In genomic region chr10:34869128-34869836, GRCh38 we compare ENCODE assay signal across 2 cellular contexts.
TF ChIP-seq lines count a peak whose summit lies in the region.

No MANE protein-coding gene starts in this region.

TF ChIP-seq in SK-N-SH, 30 proteins besides CTCF, POLR2A, EP300 and RAD21 (continued from another document):
- TF ChIP-seq IRF3 (IDR thresholded peaks at IDR 0.05; ENCODE audit: low read depth, low read length): no peak
- TF ChIP-seq NFIC (IDR thresholded peaks at IDR 0.05; ENCODE audit: borderline replicate concordance): no peak
- TF ChIP-seq MAX (IDR thresholded peaks at IDR 0.05; ENCODE audit: low read depth): no peak
- no peak for TF ChIP-seq EZH2phosphoT487 (IDR thresholded peaks at IDR 0.05; ENCODE audit: borderline replicate concordance, low read depth)
- TF ChIP-seq TAF1 (IDR thresholded peaks at IDR 0.05; ENCODE audit: borderline replicate concordance, low read depth, low read length): no peak
- TF ChIP-seq RCOR1 (IDR thresholded peaks at IDR 0.05; ENCODE audit: low read length): no peak
- TF ChIP-seq MXI1 (IDR thresholded peaks at IDR 0.05; ENCODE audit: low read depth, low read length): no peak
- TF ChIP-seq USF1 (IDR thresholded peaks at IDR 0.05; ENCODE audit: borderline replicate concordance, low read depth): no peak
- TF ChIP-seq USF2 (IDR thresholded peaks at IDR 0.05; ENCODE audit: borderline replicate concordance, low read depth, low read length): no peak

TF ChIP-seq in SK-N-SH treated with all-trans-retinoic acid at 6 μM for 48 hours, 23 proteins besides CTCF, POLR2A, EP300 and RAD21 (continued from another document):
- TF ChIP-seq CREB5 (CRISPR knock-in tag; IDR thresholded peaks at IDR 0.05; ENCODE audit: low read depth): no peak
- no peak for TF ChIP-seq ZNF70 (CRISPR knock-in tag; IDR thresholded peaks at IDR 0.05)
- TF ChIP-seq OSR1 (CRISPR knock-in tag; IDR thresholded peaks at IDR 0.05): no peak
TF ChIP-seq in SK-N-SH treated with all-trans-retinoic acid at 6 μM for 48 hours: peak in this region for 0.
